Comparison of ENCODE assay signal across 8 cellular contexts in the genomic region with DNA sequence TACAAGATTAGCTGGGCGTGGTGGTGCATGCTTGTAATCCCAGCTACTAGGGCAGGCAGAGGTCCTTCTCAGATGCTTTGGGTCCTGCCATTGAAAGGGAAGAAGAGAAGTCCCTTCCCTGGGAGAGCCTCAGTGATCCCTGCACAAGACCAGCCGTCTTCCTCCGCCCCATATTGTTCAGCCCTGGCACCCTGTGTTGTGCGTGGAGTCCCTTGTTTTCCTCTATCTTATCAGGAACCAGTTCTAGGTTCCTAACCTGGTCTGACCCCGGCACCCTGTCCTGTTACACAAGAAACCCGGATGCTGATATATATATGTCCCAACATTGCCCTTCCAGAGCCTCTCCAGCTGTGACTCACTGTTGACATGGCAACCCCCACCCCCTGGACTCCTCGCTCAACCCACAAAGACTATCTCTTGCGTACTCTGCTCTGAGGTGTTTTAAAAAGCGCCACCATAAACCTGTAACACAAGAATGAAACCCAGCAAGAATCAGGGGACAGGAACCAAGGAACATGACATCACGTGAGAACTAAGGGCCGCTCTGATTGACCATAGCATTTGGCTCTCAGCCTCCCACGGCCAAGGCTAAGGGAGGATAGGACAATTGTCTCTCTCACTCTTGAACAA. TPM values are rescaled to one million over a fixed set of nuclear protein-coding genes. Genes with fewer than 3 reads are reported as not detected.
DNase-seq lines count a peak whose midpoint lies in the region; ATAC-seq and TF ChIP-seq lines count a peak whose summit lies in the region.

No MANE protein-coding gene starts in this region.

- H3K27ac Mint-ChIP-seq in Caco-2 (ENCODE audit: unreplicated experiment) (peak overlapping the region; percentile 85), memory B cell (peak overlapping the region; percentile 77)
- peak overlapping the region; percentile 65 for H3K27ac Mint-ChIP-seq in activated naive CD8-positive, alpha-beta T cell treated with anti-CD3 and anti-CD28 coated beads, Interleukin-2, amount 50 U/mL, for 24 hours

- H3K36me3 ChIP-seq in Caco-2 (ENCODE audit: control insufficient read depth, insufficient read depth, low read length) = no peaks in the 10 kb centered on the region

- no peak overlapping the region for H3K4me3 ChIP-seq in Caco-2 (ENCODE audit: low read depth, low read length)

- no TSS peak for BruUV-seq in Caco-2 (replicated peaks; lab: Mats Ljungman, UMichigan)

- H3K27me3 Mint-ChIP-seq in Caco-2 (ENCODE audit: insufficient read depth, unreplicated experiment) (no peaks in the 10 kb centered on the region), memory B cell (no peaks in the 10 kb centered on the region)
- H3K27me3 Mint-ChIP-seq in activated naive CD8-positive, alpha-beta T cell treated with anti-CD3 and anti-CD28 coated beads, Interleukin-2, amount 50 U/mL, for 24 hours = no peaks in the 10 kb centered on the region

- ATAC-seq in activated naive CD8-positive, alpha-beta T cell treated with anti-CD3 and anti-CD28 coated beads, Interleukin-2, amount 50 U/mL, for 24 hours = no peak
- ATAC-seq in memory B cell (ENCODE audit: low read depth) = no peak

- H3K9me3 ChIP-seq in Caco-2 = no peaks in the 10 kb centered on the region

- peaks cover 30% of the 10 kb centered on the region for H3K4me1 Mint-ChIP-seq in Caco-2 (ENCODE audit: low read depth, unreplicated experiment)
- H3K4me1 Mint-ChIP-seq in activated naive CD8-positive, alpha-beta T cell treated with anti-CD3 and anti-CD28 coated beads, Interleukin-2, amount 50 U/mL, for 24 hours = peaks cover 87% of the 10 kb centered on the region
- H3K4me1 Mint-ChIP-seq in memory B cell = peaks cover 65% of the 10 kb centered on the region

- H3K4me3 Mint-ChIP-seq in Caco-2 (ENCODE audit: unreplicated experiment) (peak overlapping the region; percentile 38), memory B cell (peak overlapping the region; percentile 73)
- no peak overlapping the region for H3K4me3 Mint-ChIP-seq in activated naive CD8-positive, alpha-beta T cell treated with anti-CD3 and anti-CD28 coated beads, Interleukin-2, amount 50 U/mL, for 24 hours

- H3K4me1 ChIP-seq in Caco-2 = peaks cover 33% of the 10 kb centered on the region

- POLR2A ChIA-PET in Caco-2 (lab: Charles Lee) = interaction anchor here (0.5 to 0.8 kb wide), 2 partner anchors 44 to 197 kb away, joined by 7 to 13 read pairs; no protein-coding TSS in a partner anchor

- no peaks in the 10 kb centered on the region for H3K27me3 ChIP-seq in Caco-2 (replicated peaks; ENCODE audit: control insufficient read depth, insufficient read depth, low read length)

- H3K9me3 Mint-ChIP-seq in Caco-2 (ENCODE audit: unreplicated experiment) (peaks cover 9% of the 10 kb centered on the region), memory B cell (no peaks in the 10 kb centered on the region)
- no peaks in the 10 kb centered on the region for H3K9me3 Mint-ChIP-seq in activated naive CD8-positive, alpha-beta T cell treated with anti-CD3 and anti-CD28 coated beads, Interleukin-2, amount 50 U/mL, for 24 hours

- intact Hi-C loops in Caco-2 (cut with micrococcal nuclease; ENCODE audit: unreplicated experiment) = loop anchor here (1.0 to 5.0 kb wide), 5 partner anchors 44 to 227 kb away; no protein-coding TSS in a partner anchor

- peak; percentile 93 to 97 for DNase-seq in Caco-2
- DNase-seq in HT1080 (ENCODE audit: low read depth) = peak; percentile 88
- DNase-seq in activated naive CD8-positive, alpha-beta T cell treated with anti-CD3 and anti-CD28 coated beads, Interleukin-2, amount 50 U/mL, for 24 hours = no peak
- DNase-seq in memory B cell (ENCODE audit: low spot score in 2 of 2) = no peak
- no peak for DNase-seq in NCI-H187 (lab: John Stamatoyannopoulos, UW)
- DNase-seq in activated CD8-positive, alpha-beta memory T cell treated with anti-CD3 and anti-CD28 coated beads, Interleukin-2, amount 50 U/mL, for 4 hours = no peak
- DNase-seq in NCI-H1694 treated with DMSO at 0.1 percent for 48 hours (lab: John Stamatoyannopoulos, UW) = no peak
- no peak for DNase-seq in retina

- CTCF ChIA-PET in Caco-2 (lab: Charles Lee) = interaction anchor here (0.5 to 1.7 kb wide), 4 partner anchors 77 to 196 kb away, joined by 3 to 10 read pairs (median 4); no protein-coding TSS in a partner anchor

- no peak for TF ChIP-seq CTCF in Caco-2 (IDR thresholded peaks at IDR 0.05; ENCODE audit: insufficient read depth in 1 of 2, low read depth in 1 of 2, low read length in 1 of 2, severe bottlenecking in 1 of 2, unreplicated experiment in 1 of 2)

- peaks cover 6% of the 10 kb centered on the region for H3K36me3 Mint-ChIP-seq in Caco-2 (ENCODE audit: insufficient read depth, unreplicated experiment)
- peaks cover 6% of the 10 kb centered on the region for H3K36me3 Mint-ChIP-seq in activated naive CD8-positive, alpha-beta T cell treated with anti-CD3 and anti-CD28 coated beads, Interleukin-2, amount 50 U/mL, for 24 hours (ENCODE audit: low read depth)
- peaks cover 13% of the 10 kb centered on the region for H3K36me3 Mint-ChIP-seq in memory B cell

RNA-seq across cellular contexts. Expression of gene MX2, which starts 4.8 kb away (rescaled TPM):
- total RNA-seq in Caco-2 (2022) = 0.63 and 0.84 TPM in 2 replicates
- total RNA-seq in HT1080 (2014; rRNA removed; shearing (Covaris generic)) = 0.08 and 0.17 TPM in 2 replicates
- polyA plus RNA-seq in HT1080 (2015; cell fraction: cytosol; rRNA removed) = 0.43 and 0.44 TPM in 2 replicates
- 0.91 and 1.5 TPM in 2 replicates for polyA plus RNA-seq in HT1080 (2015; cell fraction: nucleus; rRNA removed)

RNA-seq across cellular contexts. Expression of gene FAM3B, which starts 50.0 kb away (rescaled TPM):
- total RNA-seq in Caco-2 (2022) = 59.5 and 59.7 TPM in 2 replicates
- total RNA-seq in HT1080 (2014; rRNA removed; shearing (Covaris generic)) = 0.10 TPM in 1 of 2 replicates, not detected in the other
- polyA plus RNA-seq in HT1080 (2015; cell fraction: cytosol; rRNA removed) = 0.07 TPM in 1 of 2 replicates, not detected in the other
- polyA plus RNA-seq in HT1080 (2015; cell fraction: nucleus; rRNA removed) = not detected in 2 replicates

RNA-seq across cellular contexts. Expression of gene MX1, which starts 59.4 kb away (rescaled TPM):
- total RNA-seq in Caco-2 (2022) = 16.3 and 18.9 TPM in 2 replicates
- 6.5 and 7.3 TPM in 2 replicates for total RNA-seq in HT1080 (2014; rRNA removed; shearing (Covaris generic))
- 3.8 and 4.7 TPM in 2 replicates for polyA plus RNA-seq in HT1080 (2015; cell fraction: cytosol; rRNA removed)
- 6.5 and 10.2 TPM in 2 replicates for polyA plus RNA-seq in HT1080 (2015; cell fraction: nucleus; rRNA removed)

Comparison
In these comparisons a context has a peak if more than half of its experiments do, and no peak if none do; other contexts are left out.
1. DNase-seq: peak in Caco-2 (2 of 2) and HT1080 (single experiment); none in activated naive CD8-positive, alpha-beta T cell treated with anti-CD3 and anti-CD28 coated beads, Interleukin-2, amount 50 U/mL, for 24 hours (single experiment), memory B cell (0 of 2), NCI-H187 (0 of 2), activated CD8-positive, alpha-beta memory T cell treated with anti-CD3 and anti-CD28 coated beads, Interleukin-2, amount 50 U/mL, for 4 hours (single experiment), NCI-H1694 treated with DMSO at 0.1 percent for 48 hours (single experiment) and retina (single experiment).
2. RNA of gene FAM3B, which starts 50.0 kb away (total RNA-seq): 59.5 to 59.7 TPM in Caco-2; 0.10 TPM in HT1080; every median in the first group is over 10 times any median in the second.
3. Peak in every context shown above with its lines, with median percentiles within 50 percentile points of each other: H3K27ac Mint-ChIP-seq.